ENCODE assay signal across 12 cellular contexts in the genomic region with DNA sequence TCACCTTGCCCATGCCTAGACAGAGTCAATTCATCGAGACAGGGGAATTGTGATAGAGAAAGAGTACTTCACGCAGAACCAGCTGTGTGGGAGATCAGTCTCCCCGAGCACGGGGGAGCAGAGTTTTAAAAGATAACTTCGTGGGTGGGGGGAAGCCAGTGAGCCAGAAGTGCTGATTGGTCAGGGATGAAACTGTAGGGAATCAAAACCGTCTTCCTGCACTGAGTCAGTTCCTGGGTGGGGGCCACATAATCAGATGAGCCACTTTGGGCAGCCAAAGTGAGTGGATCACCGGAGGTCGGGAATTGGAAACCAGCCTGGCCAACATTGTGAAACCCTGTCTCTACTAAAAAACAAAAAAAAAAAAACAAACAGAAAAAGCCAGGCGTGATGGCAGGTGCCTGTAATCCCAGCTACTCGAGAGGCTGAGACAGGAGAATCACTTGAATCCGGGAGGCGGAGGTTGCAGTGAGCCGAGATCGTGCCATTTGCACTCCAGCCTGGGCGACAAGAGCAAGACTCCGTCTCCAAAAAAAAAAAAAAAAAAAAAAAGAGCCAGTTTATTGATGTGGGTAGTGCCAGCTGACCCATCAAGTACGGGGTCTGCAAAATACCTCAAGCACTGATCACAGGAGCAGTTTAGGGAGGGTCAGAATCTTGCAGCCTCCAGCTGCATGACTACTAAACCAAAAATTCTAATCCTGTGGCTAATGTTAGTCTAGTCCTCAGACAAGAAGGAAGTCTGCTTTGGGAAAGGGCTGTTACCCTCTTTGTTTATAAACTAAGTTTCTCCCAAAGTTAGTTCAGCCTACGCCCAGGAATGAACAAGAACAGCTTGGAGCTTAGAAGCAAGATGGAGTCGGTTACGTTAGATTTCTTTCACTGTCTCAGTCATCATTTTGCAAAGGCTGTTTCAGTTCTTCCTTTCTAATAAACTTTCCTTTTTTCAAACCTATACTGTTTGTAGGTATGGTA. TPM values are rescaled to one million over a fixed set of nuclear protein-coding genes. Genes with fewer than 3 reads are reported as not detected.
DNase-seq lines count a peak whose midpoint lies in the region; ATAC-seq and TF ChIP-seq lines count a peak whose summit lies in the region.
"Had no signal": no experiment of that assay in that cellular context is flagged by ENCODE, and none has a peak within 500 bp of the region (broad histone marks: within the 10 kb centered on the region; RNA-seq: fewer than 3 reads in every experiment).

No MANE protein-coding gene starts in this region.

- H3K4me1 Mint-ChIP-seq in activated T-helper 1 cell treated with anti-CD3 and anti-CD28 coated beads, Interleukin-12 subunit alpha, Interleukin-12 subunit beta, Interleukin-2, Interleukin-4 antibody, amounts not matched to agents 30 ng/mL and 10 ng/mL and 1 ng/mL, durations not matched to agents 14 hours and 24 hours and 36 hours (ENCODE audit: low read depth), result peaks cover 84% of the 10 kb centered on the region

- no peak for DNase-seq in activated T-helper 1 cell treated with anti-CD3 and anti-CD28 coated beads, Interleukin-12 subunit alpha, Interleukin-12 subunit beta, Interleukin-2, Interleukin-4 antibody, amounts not matched to agents 30 ng/mL and 10 ng/mL and 1 ng/mL, durations not matched to agents 14 hours and 24 hours and 36 hours (ENCODE audit: low spot score)
- DNase-seq in caudate nucleus (lab: John Stamatoyannopoulos, UW) (no peak), omental fat pad (ENCODE audit: low spot score) (no peak)
- DNase-seq: DMS79 treated with DMSO at 0.1 percent for 48 hours, KBM-7 had no signal

- peak overlapping the region; percentile 58; the same call in 1 of the 2 replicates for H3K9ac ChIP-seq in iPS-20b (ENCODE audit: low read depth, low read length)

- H3K27me3 ChIP-seq in ACC112 (ENCODE audit: insufficient read depth, low read length) (no peaks in the 10 kb centered on the region), iPS-20b (ENCODE audit: insufficient read depth, low read length) (no peaks in the 10 kb centered on the region)
- H3K27me3 ChIP-seq: cardiac muscle cell had no signal

- H3K9me3 Mint-ChIP-seq in activated T-helper 1 cell treated with anti-CD3 and anti-CD28 coated beads, Interleukin-12 subunit alpha, Interleukin-12 subunit beta, Interleukin-2, Interleukin-4 antibody, amounts not matched to agents 30 ng/mL and 10 ng/mL and 1 ng/mL, durations not matched to agents 14 hours and 24 hours and 36 hours, result no peaks in the 10 kb centered on the region
- H3K9me3 Mint-ChIP-seq: memory B cell had no signal

- TF ChIP-seq CTCF in HEK293 (tag by site-specific recombination; IDR thresholded peaks at IDR 0.05) (no peak), omental fat pad (IDR thresholded peaks at IDR 0.05) (no peak)

- ATAC-seq in GM21447 (IDR thresholded peaks at IDR 0.05; ENCODE audit: unreplicated experiment) (no peak), omental fat pad (ENCODE audit: low FRiP score) (no peak), GM21576 (IDR thresholded peaks at IDR 0.05; ENCODE audit: unreplicated experiment) (no peak)

- H3K27ac Mint-ChIP-seq in activated T-helper 1 cell treated with anti-CD3 and anti-CD28 coated beads, Interleukin-12 subunit alpha, Interleukin-12 subunit beta, Interleukin-2, Interleukin-4 antibody, amounts not matched to agents 30 ng/mL and 10 ng/mL and 1 ng/mL, durations not matched to agents 14 hours and 24 hours and 36 hours, result peak overlapping the region; percentile 53
- H3K27ac Mint-ChIP-seq: memory B cell had no signal

- H3K79me2 ChIP-seq in ACC112 (ENCODE audit: control insufficient read depth, insufficient read depth, low read length, unreplicated experiment), result peaks cover 83% of the 10 kb centered on the region

- POLR2A ChIA-PET in HEK293 (lab: Yijun Ruan, JAX), result interaction anchor here (0.7 kb wide), 1 partner anchor 10 kb away, joined by 9 read pairs; no protein-coding TSS in a partner anchor

- CTCF ChIA-PET in HEK293 (lab: Yijun Ruan, JAX), result interaction anchor here (1.5 kb wide), 2 partner anchors 85 to 104 kb away, joined by 3 to 6 read pairs; no protein-coding TSS in a partner anchor

- H3K4me3 Mint-ChIP-seq in activated T-helper 1 cell treated with anti-CD3 and anti-CD28 coated beads, Interleukin-12 subunit alpha, Interleukin-12 subunit beta, Interleukin-2, Interleukin-4 antibody, amounts not matched to agents 30 ng/mL and 10 ng/mL and 1 ng/mL, durations not matched to agents 14 hours and 24 hours and 36 hours, result peak overlapping the region; percentile 49
- H3K4me3 Mint-ChIP-seq: memory B cell had no signal

- H2AFZ ChIP-seq in ACC112 (ENCODE audit: low read length, unreplicated experiment), result no peak overlapping the region

- H3K4me3 ChIP-seq in ACC112 (ENCODE audit: low read depth, low read length) (peak overlapping the region; percentile 12; the same call in 1 of the 2 replicates), HEK293 (ENCODE audit: low read depth, low read length) (no peak overlapping the region), iPS-20b (ENCODE audit: low read length) (peak overlapping the region; percentile 58; the same call in 1 of the 2 replicates)
- H3K4me3 ChIP-seq: cardiac muscle cell had no signal

- H3K9me3 ChIP-seq in HEK293 (ENCODE audit: control insufficient read depth, insufficient read depth, low read depth, low read length) (no peaks in the 10 kb centered on the region), iPS-20b (ENCODE audit: insufficient read depth, low read depth, low read length) (no peaks in the 10 kb centered on the region)

- H3K36me3 ChIP-seq in ACC112 (ENCODE audit: insufficient read depth, low read length) (peaks cover 8% of the 10 kb centered on the region; the same call in 1 of the 2 replicates), HEK293 (ENCODE audit: control insufficient read depth in 2 of 2, insufficient read depth in 1 of 2, low read length in 2 of 2) (peaks cover 0 to 9% of the 10 kb centered on the region in 2 experiments; a peak in 1 of 3 replicates), iPS-20b (ENCODE audit: insufficient read depth, low read depth, low read length) (peaks cover 6% of the 10 kb centered on the region; the same call in 1 of the 2 replicates)
- H3K36me3 ChIP-seq: cardiac muscle cell had no signal

- intact Hi-C loops in activated T-helper 1 cell treated with anti-CD3 and anti-CD28 coated beads, Interleukin-12 subunit alpha, Interleukin-12 subunit beta, Interleukin-2, Interleukin-4 antibody, amounts not matched to agents 30 ng/mL and 10 ng/mL and 1 ng/mL, durations not matched to agents 14 hours and 24 hours and 36 hours (cut with micrococcal nuclease), result loop anchor here (10.0 kb wide), 1 partner anchor 362 kb away; the partner anchor contains the start of gene PPP1R18

- H3K4me1 ChIP-seq in ACC112 (ENCODE audit: control insufficient read depth, insufficient read depth, low read length, unreplicated experiment) (peaks cover 42% of the 10 kb centered on the region), HEK293 (ENCODE audit: control insufficient read depth, insufficient read depth, low read length) (peaks cover 10% of the 10 kb centered on the region; the same call in 1 of the 2 replicates), iPS-20b (ENCODE audit: insufficient read depth, low read length) (peaks cover 46% of the 10 kb centered on the region)

- no peaks in the 10 kb centered on the region for H3K27me3 Mint-ChIP-seq in activated T-helper 1 cell treated with anti-CD3 and anti-CD28 coated beads, Interleukin-12 subunit alpha, Interleukin-12 subunit beta, Interleukin-2, Interleukin-4 antibody, amounts not matched to agents 30 ng/mL and 10 ng/mL and 1 ng/mL, durations not matched to agents 14 hours and 24 hours and 36 hours (ENCODE audit: insufficient read depth)
- H3K27me3 Mint-ChIP-seq: memory B cell had no signal

- H3K36me3 Mint-ChIP-seq in activated T-helper 1 cell treated with anti-CD3 and anti-CD28 coated beads, Interleukin-12 subunit alpha, Interleukin-12 subunit beta, Interleukin-2, Interleukin-4 antibody, amounts not matched to agents 30 ng/mL and 10 ng/mL and 1 ng/mL, durations not matched to agents 14 hours and 24 hours and 36 hours (ENCODE audit: low read depth), result peaks cover 38% of the 10 kb centered on the region

- H3K27ac ChIP-seq in ACC112 (ENCODE audit: low read depth, low read length), result peak overlapping the region; percentile 64
- no peak overlapping the region for H3K27ac ChIP-seq in HEK293 (ENCODE audit: extremely low read depth, low read depth, low read length)
- H3K27ac ChIP-seq in iPS-20b (ENCODE audit: low read length), result peak overlapping the region; percentile 25
- H3K27ac ChIP-seq in caudate nucleus (ENCODE audit: low read depth, low read length), result no peak overlapping the region
- H3K27ac ChIP-seq: cardiac muscle cell had no signal

TF ChIP-seq in HEK293, 187 proteins besides CTCF, POLR2A, EP300 and RAD21:
- TF ChIP-seq EGR2 (tag by site-specific recombination; IDR thresholded peaks at IDR 0.05; ENCODE audit: low read depth), result 0 out of 2 replicates have a peak, but pooled peaks have one; percentile 7
- TF ChIP-seq ZNF670 (tag by site-specific recombination; IDR thresholded peaks at IDR 0.05; ENCODE audit: low read depth), result no peak
- no peak for TF ChIP-seq WT1 (tag by site-specific recombination; IDR thresholded peaks at IDR 0.05)
- no peak for TF ChIP-seq MYNN (tag by site-specific recombination; IDR thresholded peaks at IDR 0.05; ENCODE audit: borderline replicate concordance)
- TF ChIP-seq HOXA7 (CRISPR knock-in tag; IDR thresholded peaks at IDR 0.05; ENCODE audit: borderline replicate concordance), result no peak
- no peak for TF ChIP-seq ZNF341 (tag by site-specific recombination; IDR thresholded peaks at IDR 0.05; ENCODE audit: low read depth)
- no peak for TF ChIP-seq ZBTB1 (tag by site-specific recombination; IDR thresholded peaks at IDR 0.05)
- no peak for TF ChIP-seq FEZF1 (tag by site-specific recombination; IDR thresholded peaks at IDR 0.05)
TF ChIP-seq in HEK293: peak in this region for 1.

RNA-seq across cellular contexts. Expression of gene TRIM39, which starts 3.9 kb away (rescaled TPM):
- total RNA-seq in activated T-helper 1 cell treated with anti-CD3 and anti-CD28 coated beads, Interleukin-12 subunit alpha, Interleukin-12 subunit beta, Interleukin-2, Interleukin-4 antibody, amounts not matched to agents 30 ng/mL and 10 ng/mL and 1 ng/mL, durations not matched to agents 14 hours and 24 hours and 36 hours, result 14.2 and 15.6 TPM in 2 replicates
- 10 to 100 TPM; 10.4 to 17.2 (median 15.2) TPM for total RNA-seq in omental fat pad

RNA-seq across cellular contexts. Expression of gene RPP21, which starts 22.1 kb away (rescaled TPM):
- 54.2 and 62.8 TPM in 2 replicates for total RNA-seq in activated T-helper 1 cell treated with anti-CD3 and anti-CD28 coated beads, Interleukin-12 subunit alpha, Interleukin-12 subunit beta, Interleukin-2, Interleukin-4 antibody, amounts not matched to agents 30 ng/mL and 10 ng/mL and 1 ng/mL, durations not matched to agents 14 hours and 24 hours and 36 hours
- 10 to 100 TPM; 36.6 to 53.8 (median 48.1) TPM for total RNA-seq in omental fat pad

Comparison
In these comparisons a context has a peak if more than half of its experiments do, and no peak if none do; other contexts are left out.
1. H3K27ac ChIP-seq: peak in ACC112 (single experiment) and iPS-20b (single experiment); none in HEK293 (single experiment) and caudate nucleus (single experiment).